12 cellular contexts compared by ENCODE assay signal in genomic region chr14:96253140-96253539, GRCh38. TPM values are rescaled to one million over a fixed set of nuclear protein-coding genes. Genes with fewer than 3 reads are reported as not detected.
DNase-seq lines count a peak whose midpoint lies in the region; ATAC-seq and TF ChIP-seq lines count a peak whose summit lies in the region.
"Had no signal": no experiment of that assay in that cellular context is flagged by ENCODE, and none has a peak within 500 bp of the region (broad histone marks: within the 10 kb centered on the region; RNA-seq: fewer than 3 reads in every experiment).

No MANE protein-coding gene starts in this region.

- no peak for TF ChIP-seq POLR2A in body of pancreas (IDR thresholded peaks at IDR 0.05)

- H3K27ac Mint-ChIP-seq in stimulated activated naive CD8-positive, alpha-beta T cell treated with anti-CD3 and anti-CD28 coated beads, Interleukin-15, amount 100 ng/mL, for 72 hours = no peak overlapping the region
- H3K27ac Mint-ChIP-seq: activated T-helper 17 cell treated with anti-CD3 and anti-CD28 coated beads, Interleukin-2, amount 50 U/mL, for 72 hours; CD8-positive, alpha-beta T cell had no signal

- no peaks in the 10 kb centered on the region for H3K36me3 ChIP-seq in A673 (ENCODE audit: insufficient read depth, low read length, poor library complexity, severe bottlenecking)
- H3K36me3 ChIP-seq in body of pancreas (replicated peaks in 1 of 2; ENCODE audit: insufficient read depth in 1 of 2, low read depth in 2 of 2) = no peaks in the 10 kb centered on the region
- peaks cover 4 to 7% of the 10 kb centered on the region in 2 experiments for H3K36me3 ChIP-seq in mesenchymal stem cell (ENCODE audit: control insufficient read depth in 1 of 2, insufficient read depth in 2 of 2, low read depth in 1 of 2, low read length in 2 of 2)

- H2BK15ac ChIP-seq in mesenchymal stem cell (ENCODE audit: low read depth, poor library complexity, severe bottlenecking) = no peak overlapping the region

- intact Hi-C loops in A673 (cut with micrococcal nuclease; ENCODE audit: unreplicated experiment) (no loop called here), body of pancreas (cut with DNase I) (no loop called here)

- CTCF ChIA-PET in A673 (lab: Charles Lee) = no interaction called here

- peak overlapping the region; percentile 98 for H2AK5ac ChIP-seq in mesenchymal stem cell (ENCODE audit: low read length, severe bottlenecking)

- peaks cover 74% of the 10 kb centered on the region for H3K27me3 Mint-ChIP-seq in stimulated activated naive CD8-positive, alpha-beta T cell treated with anti-CD3 and anti-CD28 coated beads, Interleukin-15, amount 100 ng/mL, for 72 hours

- H3K23ac ChIP-seq in mesenchymal stem cell (ENCODE audit: low read length in 2 of 2) = no peak overlapping the region

- peak overlapping the region; percentile 49 for H3K9ac ChIP-seq in mesenchymal stem cell (ENCODE audit: low read length)

- no peaks in the 10 kb centered on the region for H3K4me1 Mint-ChIP-seq in stimulated activated naive CD8-positive, alpha-beta T cell treated with anti-CD3 and anti-CD28 coated beads, Interleukin-15, amount 100 ng/mL, for 72 hours
- H3K4me1 Mint-ChIP-seq: activated T-helper 17 cell treated with anti-CD3 and anti-CD28 coated beads, Interleukin-2, amount 50 U/mL, for 72 hours; neural crest cell had no signal

- no peak overlapping the region for H3K4me3 Mint-ChIP-seq in stimulated activated naive CD8-positive, alpha-beta T cell treated with anti-CD3 and anti-CD28 coated beads, Interleukin-15, amount 100 ng/mL, for 72 hours
- H3K4me3 Mint-ChIP-seq: activated T-helper 17 cell treated with anti-CD3 and anti-CD28 coated beads, Interleukin-2, amount 50 U/mL, for 72 hours; CD8-positive, alpha-beta T cell; neural crest cell had no signal

- H3K4me3 ChIP-seq in A673 (ENCODE audit: low read depth, low read length, poor library complexity, severe bottlenecking) (no peak overlapping the region), body of pancreas (no peak overlapping the region), mesenchymal stem cell (ENCODE audit: insufficient read depth in 1 of 2, low read depth in 1 of 2, low read length in 2 of 2) (no peak overlapping the region)

- H3K4ac ChIP-seq in mesenchymal stem cell (ENCODE audit: low read depth in 1 of 2, low read length in 2 of 2) = peak overlapping the region in 1 of 2 experiments; percentile 69

- WGBS in body of pancreas, 2 donors = 74 to 82% methylated on average over 6 of the region's 6 CpGs
- WGBS in mesenchymal stem cell = 9% methylated on average over 6 of the region's 6 CpGs

- H3K79me1 ChIP-seq in mesenchymal stem cell (replicated peaks; ENCODE audit: low read length, poor library complexity, severe bottlenecking) = peaks cover 8% of the 10 kb centered on the region

- H2AFZ ChIP-seq in mesenchymal stem cell (ENCODE audit: low read depth, low read length) = no peak overlapping the region

- peaks cover 8% of the 10 kb centered on the region for H3K27me3 ChIP-seq in A673 (replicated peaks; ENCODE audit: insufficient read depth, low read depth, low read length, poor library complexity)
- no peaks in the 10 kb centered on the region for H3K27me3 ChIP-seq in body of pancreas
- H3K27me3 ChIP-seq in mesenchymal stem cell (ENCODE audit: control insufficient read depth in 1 of 2, insufficient read depth in 1 of 2, low read length in 2 of 2) = no peaks in the 10 kb centered on the region

- H3K14ac ChIP-seq in mesenchymal stem cell (ENCODE audit: low read length in 2 of 2) = no peak overlapping the region

- H3K4me2 ChIP-seq in mesenchymal stem cell (ENCODE audit: low read length, poor library complexity, severe bottlenecking) = no peak overlapping the region

- POLR2A ChIA-PET in A673 (lab: Charles Lee; ENCODE audit: low non-redundant PET) = no interaction called here

- no peak for TF ChIP-seq CTCF in A673 (conservative IDR thresholded peaks at IDR 0.05; ENCODE audit: low read depth, low read length)
- no peak for TF ChIP-seq CTCF in body of pancreas (IDR thresholded peaks at IDR 0.05)

- H4K91ac ChIP-seq in mesenchymal stem cell (ENCODE audit: low read length) = peak overlapping the region; percentile 96

- peak overlapping the region; percentile 92 to 97 for H3K18ac ChIP-seq in mesenchymal stem cell (ENCODE audit: low read depth in 1 of 2, low read length in 2 of 2)

- DNase-seq in A673 (ENCODE audit: low spot score) = peak; percentile 53
- peak; percentile 60 for DNase-seq in HPDE6-E6E7 (ENCODE audit: extremely low spot score)
- DNase-seq in body of pancreas = peak in 1 of 4 donors; percentile 44
- DNase-seq in mesenchymal stem cell = peak; percentile 94
- DNase-seq in AML-193 (lab: John Stamatoyannopoulos, UW) = no peak
- DNase-seq in stimulated activated naive CD8-positive, alpha-beta T cell treated with anti-CD3 and anti-CD28 coated beads, Interleukin-15, amount 100 ng/mL, for 72 hours = no peak
- no peak for DNase-seq in substantia nigra (lab: John Stamatoyannopoulos, UW)
- DNase-seq: CD8-positive, alpha-beta T cell had no signal

- no peaks in the 10 kb centered on the region for H3K9me3 Mint-ChIP-seq in stimulated activated naive CD8-positive, alpha-beta T cell treated with anti-CD3 and anti-CD28 coated beads, Interleukin-15, amount 100 ng/mL, for 72 hours
- H3K9me3 Mint-ChIP-seq: activated T-helper 17 cell treated with anti-CD3 and anti-CD28 coated beads, Interleukin-2, amount 50 U/mL, for 72 hours; CD8-positive, alpha-beta T cell; neural crest cell had no signal

- H2BK5ac ChIP-seq in mesenchymal stem cell (ENCODE audit: low read depth, low read length, poor library complexity, severe bottlenecking) = no peak overlapping the region

- no peak overlapping the region for H2BK120ac ChIP-seq in mesenchymal stem cell (ENCODE audit: low read depth, low read length)

- H3K4me1 ChIP-seq in A673 (ENCODE audit: insufficient read depth, low read length, poor library complexity, severe bottlenecking) = no peaks in the 10 kb centered on the region
- H3K4me1 ChIP-seq in body of pancreas = no peaks in the 10 kb centered on the region
- peaks cover 23% of the 10 kb centered on the region for H3K4me1 ChIP-seq in mesenchymal stem cell (ENCODE audit: control insufficient read depth, insufficient read depth, low read depth, low read length)

- BruUV-seq in A673 (replicated peaks; lab: Mats Ljungman, UMichigan) = no TSS peak

- no peaks in the 10 kb centered on the region for H3K9me3 ChIP-seq in A673 (ENCODE audit: low read depth, low read length, poor library complexity, severe bottlenecking)
- H3K9me3 ChIP-seq in body of pancreas = no peaks in the 10 kb centered on the region
- H3K9me3 ChIP-seq in mesenchymal stem cell (ENCODE audit: control insufficient read depth, low read length) = no peaks in the 10 kb centered on the region

- H3K27ac ChIP-seq in A673 (ENCODE audit: low read depth, low read length, poor library complexity, severe bottlenecking) = no peak overlapping the region
- H3K27ac ChIP-seq in body of pancreas = no peak overlapping the region
- peak overlapping the region; percentile 86 for H3K27ac ChIP-seq in mesenchymal stem cell (ENCODE audit: low read length, poor library complexity, severe bottlenecking)
- H3K27ac ChIP-seq in substantia nigra (ENCODE audit: low read depth, low read length, poor library complexity, severe bottlenecking) = no peak overlapping the region

- no peak overlapping the region for H4K8ac ChIP-seq in mesenchymal stem cell (ENCODE audit: low read length)

- peak overlapping the region; percentile 98 for H2BK12ac ChIP-seq in mesenchymal stem cell (ENCODE audit: low read length in 2 of 2)

- ATAC-seq in body of pancreas (peak; percentile 49), GM21717 (IDR thresholded peaks at IDR 0.05; ENCODE audit: unreplicated experiment) (no peak)
- no peak for ATAC-seq in stimulated activated naive CD8-positive, alpha-beta T cell treated with anti-CD3 and anti-CD28 coated beads, Interleukin-15, amount 100 ng/mL, for 72 hours
- ATAC-seq: activated T-helper 17 cell treated with anti-CD3 and anti-CD28 coated beads, Interleukin-2, amount 50 U/mL, for 72 hours; CD8-positive, alpha-beta T cell had no signal

RNA-seq across cellular contexts. Expression of gene BDKRB1, which starts 2.9 kb away (rescaled TPM):
- total RNA-seq in A673 (2021) (not detected in 2 replicates), body of pancreas (not detected)
- polyA plus RNA-seq in mesenchymal stem cell (2013, experiment 1 of 2) = 18.7 TPM
- 18.7 TPM for polyA plus RNA-seq in mesenchymal stem cell (2013, experiment 2 of 2)
- total RNA-seq: activated T-helper 17 cell treated with anti-CD3 and anti-CD28 coated beads, Interleukin-2, amount 50 U/mL, for 72 hours; CD8-positive, alpha-beta T cell; neural crest cell; T-helper 1 cell treated with Interleukin-12 subunit alpha and Interleukin-12 subunit beta and Interleukin-4 antibody, amounts not matched to agents 30 ng/mL and 1 ng/mL, for 36 hours had no signal

RNA-seq across cellular contexts. Expression of gene BDKRB2, which starts 48.5 kb away (rescaled TPM):
- total RNA-seq in A673 (2021) (0.21 and 0.31 TPM in 2 replicates), body of pancreas (10 to 100 TPM in 1 of 2 donors, 1 to 10 TPM in 1; 9.6 to 11.4 TPM)
- 16.1 TPM for polyA plus RNA-seq in mesenchymal stem cell (2013, experiment 1 of 2)
- 16.1 TPM for polyA plus RNA-seq in mesenchymal stem cell (2013, experiment 2 of 2)
- total RNA-seq: activated T-helper 17 cell treated with anti-CD3 and anti-CD28 coated beads, Interleukin-2, amount 50 U/mL, for 72 hours; CD8-positive, alpha-beta T cell; T-helper 1 cell treated with Interleukin-12 subunit alpha and Interleukin-12 subunit beta and Interleukin-4 antibody, amounts not matched to agents 30 ng/mL and 1 ng/mL, for 36 hours had no signal

Comparison
In these comparisons a context has a peak if more than half of its experiments do, and no peak if none do; other contexts are left out.
1. DNase-seq: peak in A673 (single experiment), HPDE6-E6E7 (single experiment) and mesenchymal stem cell (single experiment); none in AML-193 (0 of 2), stimulated activated naive CD8-positive, alpha-beta T cell treated with anti-CD3 and anti-CD28 coated beads, Interleukin-15, amount 100 ng/mL, for 72 hours (0 of 2) and substantia nigra (0 of 49).